In the genomic region with DNA sequence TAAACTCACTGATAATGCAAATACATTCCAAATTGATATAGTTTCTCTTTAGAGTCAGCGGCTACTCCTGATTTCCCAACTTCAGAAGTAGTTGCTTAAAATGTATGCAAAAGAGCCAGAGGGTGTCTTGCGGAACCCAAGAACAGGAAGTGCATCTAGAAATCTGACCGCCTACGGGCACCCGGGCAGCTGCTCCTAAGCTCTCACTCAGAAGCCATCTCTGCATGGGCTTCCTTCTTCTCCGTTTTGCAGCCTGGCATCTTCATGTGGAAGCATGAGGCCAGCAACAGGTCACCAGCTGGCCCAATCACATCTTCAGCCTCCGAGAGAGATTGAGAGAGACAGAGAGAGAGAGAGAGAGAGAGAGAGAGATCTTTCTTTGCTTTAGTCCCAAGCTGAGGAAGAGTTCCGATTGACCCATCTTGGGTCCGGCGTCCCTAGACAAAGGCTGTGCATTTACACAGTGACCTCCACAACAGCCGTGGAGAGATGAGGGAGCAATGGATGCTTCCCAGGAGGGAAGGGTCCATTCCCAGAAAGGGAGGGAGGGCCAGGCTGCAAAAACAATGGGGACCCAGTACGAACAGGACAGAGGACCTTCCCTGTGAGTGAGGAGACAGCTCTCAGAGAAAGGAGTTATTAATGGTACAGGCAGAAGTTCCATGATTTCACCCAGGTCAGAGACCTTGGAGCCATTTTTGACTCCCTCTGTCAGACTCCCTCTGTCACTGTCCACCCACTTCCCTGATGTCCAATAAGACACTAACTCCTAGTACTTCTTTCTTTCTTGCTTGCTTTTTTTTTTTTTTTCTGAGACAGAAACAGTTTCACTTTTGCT, we compare ENCODE assay signal across 1 cellular context.
TF ChIP-seq lines count a peak whose summit lies in the region.

No MANE protein-coding gene starts in this region.

TF ChIP-seq in K562, 482 proteins besides CTCF, POLR2A, EP300 and RAD21 (continued from another document):
- TF ChIP-seq, protein P1, sequence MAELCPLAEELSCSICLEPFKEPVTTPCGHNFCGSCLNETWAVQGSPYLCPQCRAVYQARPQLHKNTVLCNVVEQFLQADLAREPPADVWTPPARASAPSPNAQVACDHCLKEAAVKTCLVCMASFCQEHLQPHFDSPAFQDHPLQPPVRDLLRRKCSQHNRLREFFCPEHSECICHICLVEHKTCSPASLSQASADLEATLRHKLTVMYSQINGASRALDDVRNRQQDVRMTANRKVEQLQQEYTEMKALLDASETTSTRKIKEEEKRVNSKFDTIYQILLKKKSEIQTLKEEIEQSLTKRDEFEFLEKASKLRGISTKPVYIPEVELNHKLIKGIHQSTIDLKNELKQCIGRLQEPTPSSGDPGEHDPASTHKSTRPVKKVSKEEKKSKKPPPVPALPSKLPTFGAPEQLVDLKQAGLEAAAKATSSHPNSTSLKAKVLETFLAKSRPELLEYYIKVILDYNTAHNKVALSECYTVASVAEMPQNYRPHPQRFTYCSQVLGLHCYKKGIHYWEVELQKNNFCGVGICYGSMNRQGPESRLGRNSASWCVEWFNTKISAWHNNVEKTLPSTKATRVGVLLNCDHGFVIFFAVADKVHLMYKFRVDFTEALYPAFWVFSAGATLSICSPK (IDR thresholded peaks at IDR 0.05; ENCODE audit: borderline replicate concordance) = no peak
- TF ChIP-seq, protein P2, sequence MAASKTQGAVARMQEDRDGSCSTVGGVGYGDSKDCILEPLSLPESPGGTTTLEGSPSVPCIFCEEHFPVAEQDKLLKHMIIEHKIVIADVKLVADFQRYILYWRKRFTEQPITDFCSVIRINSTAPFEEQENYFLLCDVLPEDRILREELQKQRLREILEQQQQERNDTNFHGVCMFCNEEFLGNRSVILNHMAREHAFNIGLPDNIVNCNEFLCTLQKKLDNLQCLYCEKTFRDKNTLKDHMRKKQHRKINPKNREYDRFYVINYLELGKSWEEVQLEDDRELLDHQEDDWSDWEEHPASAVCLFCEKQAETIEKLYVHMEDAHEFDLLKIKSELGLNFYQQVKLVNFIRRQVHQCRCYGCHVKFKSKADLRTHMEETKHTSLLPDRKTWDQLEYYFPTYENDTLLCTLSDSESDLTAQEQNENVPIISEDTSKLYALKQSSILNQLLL (CRISPR knock-in tag; IDR thresholded peaks at IDR 0.05; ENCODE audit: borderline replicate concordance) = no peak
- peak; percentile 65; the same call in 1 of the 2 replicates for TF ChIP-seq ZBTB17 (CRISPR knock-in tag; IDR thresholded peaks at IDR 0.05)
- TF ChIP-seq SMARCE1 (IDR thresholded peaks at IDR 0.05) = peak; percentile 44; the same call in 1 of the 2 replicates
- TF ChIP-seq ZNF212 (CRISPR knock-in tag; IDR thresholded peaks at IDR 0.05) = no peak
